ENCODE assay signal across 27 cellular contexts in the genomic region with DNA sequence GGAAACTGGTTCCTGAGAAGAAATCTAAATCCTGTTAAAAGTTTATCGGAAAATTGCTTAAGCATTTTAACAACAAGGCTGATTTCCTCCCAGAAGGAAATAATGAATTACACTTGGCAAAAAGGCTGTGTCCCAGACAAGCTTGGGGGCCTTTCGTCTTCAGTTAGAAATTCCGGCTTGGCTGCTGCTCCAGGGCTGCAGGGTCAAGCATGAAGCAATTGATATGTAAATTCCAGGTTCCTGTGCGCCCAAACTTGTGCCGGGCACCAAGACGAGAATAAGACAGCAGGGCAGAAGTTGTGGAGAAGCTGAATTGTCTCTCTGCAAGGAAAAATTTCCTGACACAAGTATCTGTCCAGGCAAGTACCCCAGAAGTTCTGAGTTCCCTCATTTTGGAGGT. TPM values are rescaled to one million over a fixed set of nuclear protein-coding genes. Genes with fewer than 3 reads are reported as not detected.
DNase-seq lines count a peak whose midpoint lies in the region; ATAC-seq and TF ChIP-seq lines count a peak whose summit lies in the region.
"Had no signal": no experiment of that assay in that cellular context is flagged by ENCODE, and none has a peak within 500 bp of the region (broad histone marks: within the 10 kb centered on the region; RNA-seq: fewer than 3 reads in every experiment).

No MANE protein-coding gene starts in this region.

- no peak overlapping the region for H2BK120ac ChIP-seq in H9 (ENCODE audit: low read depth, low read length, poor library complexity, severe bottlenecking)

- H3K36me3 ChIP-seq in left ventricle myocardium inferior = no peaks in the 10 kb centered on the region
- H3K36me3 ChIP-seq in transverse colon = no peaks in the 10 kb centered on the region

- POLR2A ChIA-PET in WTC11 (lab: Charles Lee) = no interaction called here

- no peak overlapping the region for H3K14ac ChIP-seq in H9 (ENCODE audit: insufficient read depth, low read length)

- no peak overlapping the region for H2BK20ac ChIP-seq in H9 (ENCODE audit: low read depth, low read length, poor library complexity, severe bottlenecking)

- H3K23me2 ChIP-seq in H9 (ENCODE audit: insufficient read length, low read depth, low read length, poor library complexity, severe bottlenecking) = no peaks in the 10 kb centered on the region

- H3K79me1 ChIP-seq in H9 (ENCODE audit: insufficient read depth, low read depth, low read length, poor library complexity, severe bottlenecking) = no peaks in the 10 kb centered on the region

- no peak overlapping the region for H2BK15ac ChIP-seq in H9 (ENCODE audit: low read depth, low read length)

- TF ChIP-seq EP300 in transverse colon (IDR thresholded peaks at IDR 0.05; ENCODE audit: low read depth) = no peak

- no peak for TF ChIP-seq POLR2A in transverse colon (IDR thresholded peaks at IDR 0.05)

- H3K4me2 ChIP-seq in H9 (ENCODE audit: insufficient read depth, insufficient read length, low read length) = no peak overlapping the region
- H3K4me2 ChIP-seq: SK-N-SH had no signal

- H4K20me1 ChIP-seq in H9 (ENCODE audit: control insufficient read depth, insufficient read depth, insufficient read length) = no peaks in the 10 kb centered on the region

- H3K27ac ChIP-seq in H9 (ENCODE audit: insufficient read length, low read depth, low read length) (no peak overlapping the region), left ventricle myocardium inferior (replicated peaks) (no peak overlapping the region), transverse colon (no peak overlapping the region)
- H3K27ac ChIP-seq: C4-2B, GM23248 had no signal

- H4K5ac ChIP-seq in H9 (ENCODE audit: insufficient read length, low read depth, low read length) = no peak overlapping the region

- H3K27me3 ChIP-seq in H9 (ENCODE audit: insufficient read depth, low read length) (no peaks in the 10 kb centered on the region; the same call in 1 of the 2 replicates), left ventricle myocardium inferior (ENCODE audit: low read depth) (peaks cover 77% of the 10 kb centered on the region), transverse colon (peaks cover 55% of the 10 kb centered on the region)

- H3K9me3 Mint-ChIP-seq in H9 (no peaks in the 10 kb centered on the region; a peak in 1 of 5 replicates), WTC11 (no peaks in the 10 kb centered on the region), nephron (no peaks in the 10 kb centered on the region)
- H3K9me3 Mint-ChIP-seq: CD8-positive, alpha-beta T cell had no signal

- H2AFZ ChIP-seq in H9 (ENCODE audit: low read length) = no peak overlapping the region
- H2AFZ ChIP-seq: GM23248 had no signal

- intact Hi-C loops in left ventricle myocardium inferior (cut with micrococcal nuclease) (no loop called here), transverse colon (cut with DNase I; ENCODE audit: low total_unique reads) (no loop called here)

- no peak overlapping the region for H2BK5ac ChIP-seq in H9 (ENCODE audit: insufficient read length, low read length)

- no peaks in the 10 kb centered on the region for H3K79me2 ChIP-seq in H9 (ENCODE audit: insufficient read depth, low read length)

- H3K4me3 ChIP-seq in left ventricle myocardium inferior = no peak overlapping the region
- H3K4me3 ChIP-seq in transverse colon = no peak overlapping the region
- H3K4me3 ChIP-seq: GM12878, GM23248, K562 had no signal

- H3K9ac ChIP-seq in H9 (ENCODE audit: extremely low read depth, insufficient read length, low read length) = no peak overlapping the region
- H3K9ac ChIP-seq: GM23248, SK-N-SH had no signal

- no peak overlapping the region for H3K56ac ChIP-seq in H9 (ENCODE audit: insufficient read length, low read depth, low read length)

- peaks cover under 1% of the 10 kb centered on the region; the same call in 1 of the 2 replicates for H3K4me1 ChIP-seq in H9 (ENCODE audit: insufficient read depth, low read length)
- H3K4me1 ChIP-seq in left ventricle myocardium inferior = no peaks in the 10 kb centered on the region
- no peaks in the 10 kb centered on the region for H3K4me1 ChIP-seq in transverse colon
- H3K4me1 ChIP-seq: Caco-2 had no signal

- H4K8ac ChIP-seq in H9 (replicated peaks; ENCODE audit: insufficient read length, low read depth, low read length) = no peak overlapping the region

- H2AK5ac ChIP-seq in H9 (ENCODE audit: insufficient read length, low read length) = no peak overlapping the region

- H3T11ph ChIP-seq in H9 (ENCODE audit: low read length) = no peak overlapping the region

- H3K36me3 Mint-ChIP-seq in H9 (ENCODE audit: insufficient read depth in 1 of 3, low read depth in 3 of 3) (no peaks in the 10 kb centered on the region), WTC11 (no peaks in the 10 kb centered on the region), nephron (ENCODE audit: low read depth) (no peaks in the 10 kb centered on the region)
- H3K36me3 Mint-ChIP-seq: CD8-positive, alpha-beta T cell had no signal

- TF ChIP-seq CTCF in H9 (conservative IDR thresholded peaks at IDR 0.05) (no peak), WTC11 (IDR thresholded peaks at IDR 0.05) (no peak), nephron (IDR thresholded peaks at IDR 0.05; ENCODE audit: unreplicated experiment in 3 of 3) (no peak), left ventricle myocardium inferior (IDR thresholded peaks at IDR 0.05; ENCODE audit: borderline replicate concordance) (no peak), transverse colon (IDR thresholded peaks at IDR 0.05) (no peak)

- in situ Hi-C loops in transverse colon (cut with MboI; ENCODE audit: low pct_ligation_motif_present in 1 of 4, low pct_unique_long_range_greater_than_20kb in 1 of 4, low sequenced_read_pairs in 3 of 4) = no loop called here

- H3K4me1 Mint-ChIP-seq in H9 (peaks cover 28 to 33% of the 10 kb centered on the region in 2 experiments), WTC11 (peaks cover 36% of the 10 kb centered on the region), nephron (peaks cover 24% of the 10 kb centered on the region)

- no peak overlapping the region for H2BK12ac ChIP-seq in H9 (ENCODE audit: insufficient read length, low read depth, low read length)

- ATAC-seq in WTC11 (peak; percentile 18; the same call in 1 of the 2 replicates), HG03159 (IDR thresholded peaks at IDR 0.05; ENCODE audit: unreplicated experiment) (no peak), HG02678 (IDR thresholded peaks at IDR 0.05; ENCODE audit: unreplicated experiment) (no peak)
- ATAC-seq: CD8-positive, alpha-beta T cell; GM12878; K562; Panc1 had no signal

- peaks cover 41% of the 10 kb centered on the region for H3K27me3 Mint-ChIP-seq in H9 (ENCODE audit: low read depth)
- H3K27me3 Mint-ChIP-seq in WTC11 (ENCODE audit: low read depth) = peaks cover 9% of the 10 kb centered on the region
- H3K27me3 Mint-ChIP-seq in nephron (ENCODE audit: low read depth) = peaks cover 14% of the 10 kb centered on the region

- H3K18ac ChIP-seq in H9 (ENCODE audit: insufficient read length, low read depth, low read length) = no peak overlapping the region

- no CpG with 5 or more reads among the region's 6 CpGs for WGBS in H9 (ENCODE audit: extremely low coverage, insufficient read length, low lambda C conversion rate)
- WGBS in transverse colon (ENCODE audit: low coverage in 1 of 2), 2 donors = 64 to 78% methylated on average over 2 to 6 of the region's 6 CpGs

- no peaks in the 10 kb centered on the region for H3K9me3 ChIP-seq in H9 (ENCODE audit: control insufficient read depth, low read depth, low read length)
- H3K9me3 ChIP-seq in left ventricle myocardium inferior (replicated peaks) = no peaks in the 10 kb centered on the region
- H3K9me3 ChIP-seq in transverse colon = no peaks in the 10 kb centered on the region
- H3K9me3 ChIP-seq: Caco-2, SK-N-SH had no signal

- H3K23ac ChIP-seq in H9 (ENCODE audit: insufficient read length, low read depth, low read length) = no peak overlapping the region

- DNase-seq in H9 (peak; percentile 63), WTC11 (ENCODE audit: low spot score) (peak; percentile 34), left ventricle myocardium inferior (no peak), transverse colon (no peak)
- DNase-seq: Caco-2; CD8-positive, alpha-beta T cell; GDM1; GM23248; Kasumi-1; NCI-H1105 treated with DMSO at 0.1 percent for 48 hours; NCI-H146; NCI-H2029; NCI-H446 treated with DMSO at 0.1 percent for 48 hours; NCI-H526; NCI-H82; SHP77 treated with DMSO at 0.1 percent for 48 hours; SK-N-SH; SW 1271 had no signal

- H4K91ac ChIP-seq in H9 (ENCODE audit: insufficient read length, low read depth, low read length) = no peak overlapping the region

- H3K27ac Mint-ChIP-seq in H9 (peak overlapping the region in 1 of 3 experiments; percentile 36; a peak in 1 of 7 replicates), WTC11 (peak overlapping the region; percentile 89), nephron (peak overlapping the region; percentile 36 to 74 (median 60))
- H3K27ac Mint-ChIP-seq: B cell; CD8-positive, alpha-beta T cell had no signal

- CTCF ChIA-PET in WTC11 (lab: Charles Lee) = interaction anchor here (1.0 to 9.1 kb wide), 10 partner anchors 14 to 172 kb away, joined by 3 to 108 read pairs (median 3); no protein-coding TSS in a partner anchor

- H3K4ac ChIP-seq in H9 (ENCODE audit: low read depth, low read length) = no peak overlapping the region

- H3K4me3 Mint-ChIP-seq in H9 (no peak overlapping the region), WTC11 (peak overlapping the region; percentile 34; the same call in 1 of the 2 replicates), nephron (no peak overlapping the region)
- H3K4me3 Mint-ChIP-seq: B cell; CD8-positive, alpha-beta T cell had no signal

TF ChIP-seq in WTC11, 78 proteins besides CTCF, POLR2A, EP300 and RAD21:
- TF ChIP-seq SP1 (CRISPR knock-in tag; conservative IDR thresholded peaks at IDR 0.05) (no peak), FOXP1 (CRISPR knock-in tag; IDR thresholded peaks at IDR 0.05; ENCODE audit: borderline replicate concordance) (no peak)

RNA-seq across cellular contexts. Expression of a gene that starts 38.1 kb away (rescaled TPM):
- total RNA-seq in H9 (2021) (not detected in 2 replicates), WTC11 (2021) (not detected in 3 replicates), left ventricle myocardium inferior (not detected), transverse colon (not detected)
- total RNA-seq: B cell; Caco-2; CD8-positive, alpha-beta T cell; GM12878; GM23248; K562; M059J had no signal

Comparison
In these comparisons a context has a peak if more than half of its experiments do, and no peak if none do; other contexts are left out.
1. DNase-seq: peak in H9 (single experiment) and WTC11 (single experiment); none in left ventricle myocardium inferior (single experiment) and transverse colon (single experiment).